1 cellular context compared by ENCODE assay signal in genomic region chr11:9524001-9524400, GRCh38.
TF ChIP-seq lines count a peak whose summit lies in the region.

No MANE protein-coding gene starts in this region.

TF ChIP-seq in SK-N-SH, 30 proteins besides CTCF, POLR2A, EP300 and RAD21 (continued from another document):
- TF ChIP-seq PBX3 (IDR thresholded peaks at IDR 0.05) (no peak), ELF1 (IDR thresholded peaks at IDR 0.05) (no peak), RFX5 (IDR thresholded peaks at IDR 0.05; ENCODE audit: low read length) (no peak), TAF1 (IDR thresholded peaks at IDR 0.05; ENCODE audit: borderline replicate concordance, low read depth, low read length) (no peak), RXRA (IDR thresholded peaks at IDR 0.05; ENCODE audit: borderline replicate concordance, low read depth) (no peak), RCOR1 (IDR thresholded peaks at IDR 0.05; ENCODE audit: low read length) (no peak), JUND (IDR thresholded peaks at IDR 0.05) (no peak), EZH2phosphoT487 (IDR thresholded peaks at IDR 0.05; ENCODE audit: borderline replicate concordance, low read depth) (no peak), SIN3A (IDR thresholded peaks at IDR 0.05; ENCODE audit: borderline replicate concordance, low read depth, low read length) (no peak), GABPA (IDR thresholded peaks at IDR 0.05; ENCODE audit: low read depth) (no peak), YY1 (IDR thresholded peaks at IDR 0.05; ENCODE audit: low read depth) (no peak), IRF3 (IDR thresholded peaks at IDR 0.05; ENCODE audit: low read depth, low read length) (no peak), NRF1 (IDR thresholded peaks at IDR 0.05; ENCODE audit: low read depth, low read length) (no peak)
